In genomic region chr19:15871570-15871969, GRCh38 we compare ENCODE assay signal across 9 cellular contexts. TPM values are rescaled to one million over a fixed set of nuclear protein-coding genes. Genes with fewer than 3 reads are reported as not detected.
A peak's percentile ranks its signal among the peaks of the same experiment; 100 is the strongest.
DNase-seq lines count a peak whose midpoint lies in the region; ATAC-seq lines count a peak whose summit lies in the region.
"Had no signal": no experiment of that assay in that cellular context is flagged by ENCODE, and none has a peak within 500 bp of the region (broad histone marks: within the 10 kb centered on the region; RNA-seq: fewer than 3 reads in every experiment).

No MANE protein-coding gene starts in this region.

- no peak overlapping the region for H3K4me3 Mint-ChIP-seq in activated CD4-positive, alpha-beta T cell treated with anti-CD3 and anti-CD28 coated beads for 36 hours
- H3K4me3 Mint-ChIP-seq in activated naive CD8-positive, alpha-beta T cell treated with anti-CD3 and anti-CD28 coated beads for 36 hours: peak overlapping the region; percentile 52

- no peaks in the 10 kb centered on the region for H3K36me3 Mint-ChIP-seq in activated CD4-positive, alpha-beta T cell treated with anti-CD3 and anti-CD28 coated beads for 36 hours (ENCODE audit: low read depth)
- no peaks in the 10 kb centered on the region for H3K36me3 Mint-ChIP-seq in activated naive CD8-positive, alpha-beta T cell treated with anti-CD3 and anti-CD28 coated beads for 36 hours

- H3K9me3 Mint-ChIP-seq in activated CD4-positive, alpha-beta T cell treated with anti-CD3 and anti-CD28 coated beads for 36 hours (ENCODE audit: low read depth): no peaks in the 10 kb centered on the region
- peaks cover 3% of the 10 kb centered on the region for H3K9me3 Mint-ChIP-seq in activated naive CD8-positive, alpha-beta T cell treated with anti-CD3 and anti-CD28 coated beads for 36 hours

- POLR2A ChIA-PET in activated CD4-positive, alpha-beta T cell treated with anti-CD3 and anti-CD28 coated beads for 36 hours (lab: Charles Lee): interaction anchor here (0.6 kb wide), 1 partner anchor 235 kb away, joined by 3 read pairs; no protein-coding TSS in a partner anchor

- H3K27ac Mint-ChIP-seq in activated CD4-positive, alpha-beta T cell treated with anti-CD3 and anti-CD28 coated beads for 36 hours: no peak overlapping the region
- no peak overlapping the region for H3K27ac Mint-ChIP-seq in activated naive CD8-positive, alpha-beta T cell treated with anti-CD3 and anti-CD28 coated beads for 36 hours

- CTCF ChIA-PET in activated CD4-positive, alpha-beta T cell treated with anti-CD3 and anti-CD28 coated beads for 36 hours (lab: Charles Lee): no interaction called here

- peaks cover 3% of the 10 kb centered on the region for H3K4me1 Mint-ChIP-seq in activated CD4-positive, alpha-beta T cell treated with anti-CD3 and anti-CD28 coated beads for 36 hours
- H3K4me1 Mint-ChIP-seq in activated naive CD8-positive, alpha-beta T cell treated with anti-CD3 and anti-CD28 coated beads for 36 hours: peaks cover 5% of the 10 kb centered on the region

- intact Hi-C loops in activated CD4-positive, alpha-beta T cell treated with anti-CD3 and anti-CD28 coated beads for 36 hours (cut with DNase I, micrococcal nuclease): no loop called here

- H3K9me3 ChIP-seq in MG63: no peaks in the 10 kb centered on the region
- H3K9me3 ChIP-seq: upper lobe of left lung had no signal

- DNase-seq in activated CD4-positive, alpha-beta T cell treated with anti-CD3 and anti-CD28 coated beads for 36 hours: peak; percentile 43
- DNase-seq in activated CD4-positive, alpha-beta T cell treated with anti-CD3 and anti-CD28 coated beads for 1 hour: no peak
- DNase-seq in MG63: peak; percentile 31
- DNase-seq in activated naive CD8-positive, alpha-beta T cell treated with anti-CD3 and anti-CD28 coated beads for 36 hours: peak; percentile 33
- DNase-seq in stimulated activated CD8-positive, alpha-beta memory T cell treated with anti-CD3 and anti-CD28 coated beads, Interleukin-12 subunit alpha, Interleukin-12 subunit beta, amount 100 ng/mL, for 24 hours (ENCODE audit: extremely low read depth): peak; percentile 1
- no peak for DNase-seq in mesenteric fat pad (ENCODE audit: low spot score)
- no peak for DNase-seq in NCI-H1436 treated with DMSO at 0.1 percent for 48 hours (lab: John Stamatoyannopoulos, UW)
- DNase-seq: upper lobe of left lung had no signal

- no peaks in the 10 kb centered on the region for H3K36me3 ChIP-seq in MG63
- H3K36me3 ChIP-seq: upper lobe of left lung had no signal

- H3K27me3 ChIP-seq in MG63: peaks cover 36% of the 10 kb centered on the region
- H3K27me3 ChIP-seq: upper lobe of left lung had no signal

- H3K4me3 ChIP-seq in MG63: no peak overlapping the region
- H3K4me3 ChIP-seq: upper lobe of left lung had no signal

- ATAC-seq in activated CD4-positive, alpha-beta T cell treated with anti-CD3 and anti-CD28 coated beads for 36 hours: peak; percentile 55
- ATAC-seq in GM18502 (IDR thresholded peaks at IDR 0.05; ENCODE audit: poor library complexity, unreplicated experiment): no peak

- peaks cover 10% of the 10 kb centered on the region for H3K27me3 Mint-ChIP-seq in activated CD4-positive, alpha-beta T cell treated with anti-CD3 and anti-CD28 coated beads for 36 hours
- peaks cover 21% of the 10 kb centered on the region for H3K27me3 Mint-ChIP-seq in activated naive CD8-positive, alpha-beta T cell treated with anti-CD3 and anti-CD28 coated beads for 36 hours

RNA-seq across cellular contexts. Expression of gene CYP4F2, which starts 26.3 kb away (rescaled TPM):
- total RNA-seq in activated CD4-positive, alpha-beta T cell treated with anti-CD3 and anti-CD28 coated beads for 36 hours: not detected
- not detected in 2 replicates for total RNA-seq in MG63 (2014; rRNA removed; shearing (Covaris generic); ENCODE audit: low replicate concordance)
- under 1 TPM in 1 of 2 experiments, not detected in 1; 0.14 TPM for total RNA-seq in activated naive CD8-positive, alpha-beta T cell treated with anti-CD3 and anti-CD28 coated beads for 36 hours
- total RNA-seq in mesenteric fat pad: not detected

RNA-seq across cellular contexts. Expression of gene OR10H1, which starts 56.1 kb away (rescaled TPM):
- not detected for total RNA-seq in activated CD4-positive, alpha-beta T cell treated with anti-CD3 and anti-CD28 coated beads for 36 hours
- not detected in 2 replicates for total RNA-seq in MG63 (2014; rRNA removed; shearing (Covaris generic); ENCODE audit: low replicate concordance)
- not detected for total RNA-seq in activated naive CD8-positive, alpha-beta T cell treated with anti-CD3 and anti-CD28 coated beads for 36 hours
- total RNA-seq in mesenteric fat pad: not detected
- total RNA-seq: upper lobe of left lung had no signal

Comparison
In these comparisons a context has a peak if more than half of its experiments do, and no peak if none do; other contexts are left out.
1. DNase-seq: peak in activated CD4-positive, alpha-beta T cell treated with anti-CD3 and anti-CD28 coated beads for 36 hours (single experiment), MG63 (single experiment), activated naive CD8-positive, alpha-beta T cell treated with anti-CD3 and anti-CD28 coated beads for 36 hours (single experiment) and stimulated activated CD8-positive, alpha-beta memory T cell treated with anti-CD3 and anti-CD28 coated beads, Interleukin-12 subunit alpha, Interleukin-12 subunit beta, amount 100 ng/mL, for 24 hours (single experiment); none in activated CD4-positive, alpha-beta T cell treated with anti-CD3 and anti-CD28 coated beads for 1 hour (single experiment), mesenteric fat pad (single experiment) and NCI-H1436 treated with DMSO at 0.1 percent for 48 hours (single experiment).